17 cellular contexts compared by ENCODE assay signal in genomic region chr22:37929390-37929789, GRCh38. TPM values are rescaled to one million over a fixed set of nuclear protein-coding genes. Genes with fewer than 3 reads are reported as not detected.
"Had no signal": no experiment of that assay in that cellular context is flagged by ENCODE, and none has a peak within 500 bp of the region (broad histone marks: within the 10 kb centered on the region; RNA-seq: fewer than 3 reads in every experiment).

No MANE protein-coding gene starts in this region.

- H3K4me2 ChIP-seq: SK-N-SH had no signal

- H3K27me3 ChIP-seq: adrenal gland, neutrophil had no signal

- H3K4me3 ChIP-seq: adrenal gland had no signal

- DNase-seq: activated CD4-positive, alpha-beta T cell treated with anti-CD3 and anti-CD28 coated beads for 4 hours; activated naive CD4-positive, alpha-beta T cell treated with anti-CD3 and anti-CD28 coated beads, Interleukin-2, amount 50 U/mL, for 16 hours; adrenal gland; central memory CD4-positive, alpha-beta T cell; cortex of kidney; effector memory CD4-positive, alpha-beta T cell; erythroblast; left colon; naive B cell; SK-N-SH; stimulated activated CD4-positive, alpha-beta T cell treated with anti-CD3 and anti-CD28 coated beads, Interleukin-2, amount 100 ng/mL, for 48 hours; stimulated activated naive CD8-positive, alpha-beta T cell treated with anti-CD3 and anti-CD28 coated beads, Interleukin-15, Interleukin-2, amounts not matched to agents 100 U/mL and 50 U/mL, for 24 hours had no signal

- H3K27ac ChIP-seq: adrenal gland, neutrophil had no signal

- H3K9me3 ChIP-seq: adrenal gland, neutrophil, SK-N-SH had no signal

- ATAC-seq: left colon; stimulated activated naive CD8-positive, alpha-beta T cell treated with anti-CD3 and anti-CD28 coated beads, Interleukin-15, Interleukin-2, amounts not matched to agents 100 U/mL and 50 U/mL, for 24 hours had no signal

- H3K9ac ChIP-seq: SK-N-SH had no signal

RNA-seq across cellular contexts. Expression of gene C22orf23, which starts 24.0 kb away (rescaled TPM):
- total RNA-seq: fibroblast of villous mesenchyme; left colon; T-helper 1 cell treated with Interleukin-12 subunit alpha and Interleukin-12 subunit beta and Interleukin-4 antibody, amounts not matched to agents 30 ng/mL and 1 ng/mL, for 36 hours had no signal

RNA-seq across cellular contexts. Expression of gene SOX10, which starts 55.0 kb away (rescaled TPM):
- total RNA-seq: activated CD8-positive, alpha-beta memory T cell treated with anti-CD3 and anti-CD28 coated beads for 36 hours; fibroblast of villous mesenchyme; lung microvascular endothelial cell; T-helper 1 cell treated with Interleukin-12 subunit alpha and Interleukin-12 subunit beta and Interleukin-4 antibody, amounts not matched to agents 30 ng/mL and 1 ng/mL, for 36 hours had no signal
- polyA plus RNA-seq: SK-N-SH had no signal
